14 cellular contexts compared by ENCODE assay signal in genomic region chr3:170220871-170221270, GRCh38. TPM values are rescaled to one million over a fixed set of nuclear protein-coding genes. Genes with fewer than 3 reads are reported as not detected.
DNase-seq lines count a peak whose midpoint lies in the region; ATAC-seq, FAIRE-seq and TF ChIP-seq lines count a peak whose summit lies in the region.
"Had no signal": no experiment of that assay in that cellular context is flagged by ENCODE, and none has a peak within 500 bp of the region (broad histone marks: within the 10 kb centered on the region; RNA-seq: fewer than 3 reads in every experiment).

No MANE protein-coding gene starts in this region.

- H3K4me3 ChIP-seq in trophoblast cell (ENCODE audit: low read depth, low read length) (no peak overlapping the region), stomach (no peak overlapping the region), small intestine (ENCODE audit: low read depth in 1 of 2, low read length in 2 of 2) (no peak overlapping the region)

- peaks cover 6% of the 10 kb centered on the region for H3K79me1 ChIP-seq in trophoblast cell (ENCODE audit: low read length)

- H3K4me2 ChIP-seq in trophoblast cell (ENCODE audit: low read length): no peak overlapping the region

- no peak for FAIRE-seq in small intestine (lab: Jason Lieb, UNC)
- FAIRE-seq: GM18507 had no signal

- H3K27me3 Mint-ChIP-seq in activated T-cell treated with anti-CD3 and anti-CD28 coated beads, Interleukin-2, amount 50 U/mL, for 4 hours (ENCODE audit: low read depth): no peaks in the 10 kb centered on the region

- ATAC-seq in activated T-cell treated with anti-CD3 and anti-CD28 coated beads, Interleukin-2, amount 50 U/mL, for 4 hours: no peak

- no peak overlapping the region for H2BK12ac ChIP-seq in trophoblast cell (ENCODE audit: low read length)

- H4K12ac ChIP-seq in trophoblast cell (ENCODE audit: low read depth, low read length): no peak overlapping the region

- H3K9me3 ChIP-seq in trophoblast cell (ENCODE audit: insufficient read depth, low read depth, low read length) (no peaks in the 10 kb centered on the region), stomach (no peaks in the 10 kb centered on the region), small intestine (ENCODE audit: control insufficient read depth, low read depth) (no peaks in the 10 kb centered on the region)
- H3K9me3 ChIP-seq: esophagus squamous epithelium had no signal

- no peak overlapping the region for H3K23ac ChIP-seq in trophoblast cell (ENCODE audit: low read length)

- H2BK5ac ChIP-seq in trophoblast cell (ENCODE audit: low read depth, low read length, poor library complexity): no peak overlapping the region

- H3K27me3 ChIP-seq in trophoblast cell (ENCODE audit: insufficient read depth, low read length): no peaks in the 10 kb centered on the region
- no peaks in the 10 kb centered on the region for H3K27me3 ChIP-seq in stomach
- H3K27me3 ChIP-seq in small intestine (ENCODE audit: control insufficient read depth in 2 of 2, insufficient read depth in 2 of 2, low read length in 2 of 2): no peaks in the 10 kb centered on the region
- H3K27me3 ChIP-seq: esophagus squamous epithelium had no signal

- no peak overlapping the region for H2AK5ac ChIP-seq in trophoblast cell (ENCODE audit: low read length)

- H3K4ac ChIP-seq in trophoblast cell (ENCODE audit: low read depth, low read length): no peak overlapping the region

- no peak overlapping the region for H4K91ac ChIP-seq in trophoblast cell (ENCODE audit: low read depth, low read length)

- no peak overlapping the region for H2AFZ ChIP-seq in trophoblast cell (ENCODE audit: insufficient read depth, low read length, poor library complexity)

- H3K14ac ChIP-seq in trophoblast cell (ENCODE audit: low read length): no peak overlapping the region

- peaks cover 6% of the 10 kb centered on the region for H3K79me2 ChIP-seq in trophoblast cell (ENCODE audit: control insufficient read depth, insufficient read depth, low read length, poor library complexity)

- no peak overlapping the region for H3K9ac ChIP-seq in trophoblast cell (ENCODE audit: low read length)

- intact Hi-C loops in stomach (cut with DNase I; ENCODE audit: low total_unique reads): no loop called here

- TF ChIP-seq EP300 in stomach (IDR thresholded peaks at IDR 0.05): no peak

- H3K36me3 Mint-ChIP-seq in activated T-cell treated with anti-CD3 and anti-CD28 coated beads, Interleukin-2, amount 50 U/mL, for 4 hours (ENCODE audit: insufficient read depth): no peaks in the 10 kb centered on the region

- no peak for DNase-seq in activated T-cell treated with anti-CD3 and anti-CD28 coated beads, Interleukin-2, amount 50 U/mL, for 4 hours
- DNase-seq in activated T-cell treated with anti-CD3 and anti-CD28 coated beads, Interleukin-2, amount 50 U/mL, for 48 hours: no peak
- DNase-seq in M059J (ENCODE audit: low read depth) (peak; percentile 88), caudate nucleus (lab: John Stamatoyannopoulos, UW) (peak in 32 of 61 donors; percentile 2 to 86 (median 17)), trophoblast cell (peak; percentile 61 to 72), NCI-H82 (lab: John Stamatoyannopoulos, UW) (no peak), stomach (no peak), small intestine (no peak)
- DNase-seq: activated gamma-delta T cell; esophagus squamous epithelium; NCI-H1417 treated with DMSO at 0.1 percent for 48 hours; Right ventricle myocardium superior; stimulated activated CD4-positive, alpha-beta T cell treated with anti-CD3 and anti-CD28 coated beads, Interleukin-2, amount 100 ng/mL, for 24 hours had no signal

- no peaks in the 10 kb centered on the region for H3K36me3 ChIP-seq in trophoblast cell (ENCODE audit: control insufficient read depth in 1 of 2, insufficient read depth in 2 of 2, low read length in 2 of 2)
- no peaks in the 10 kb centered on the region for H3K36me3 ChIP-seq in stomach
- no peaks in the 10 kb centered on the region for H3K36me3 ChIP-seq in small intestine (ENCODE audit: control insufficient read depth in 2 of 2, insufficient read depth in 2 of 2, low read length in 2 of 2)
- H3K36me3 ChIP-seq: esophagus squamous epithelium had no signal

- no peak overlapping the region for H2BK120ac ChIP-seq in trophoblast cell (ENCODE audit: insufficient read depth, low read length, poor library complexity)

- H4K8ac ChIP-seq in trophoblast cell (ENCODE audit: low read depth, low read length): no peak overlapping the region

- H3K4me1 Mint-ChIP-seq in activated T-cell treated with anti-CD3 and anti-CD28 coated beads, Interleukin-2, amount 50 U/mL, for 4 hours (ENCODE audit: low read depth): peaks cover 27% of the 10 kb centered on the region

- H3K18ac ChIP-seq in trophoblast cell (ENCODE audit: low read length): no peak overlapping the region

- WGBS in trophoblast cell (ENCODE audit: extremely low coverage, insufficient coverage, insufficient read length): no CpG with 5 or more reads among the region's 4 CpGs
- 82 to 92% (median 89%) methylated on average over 4 of the region's 4 CpGs for WGBS in stomach, 5 donors
- 87 to 94% (median 88%) methylated on average over 4 of the region's 4 CpGs for WGBS in small intestine, 3 donors

- TF ChIP-seq POLR2A in stomach (IDR thresholded peaks at IDR 0.05): no peak

- no peak for TF ChIP-seq CTCF in stomach (IDR thresholded peaks at IDR 0.05)

- H3K4me3 Mint-ChIP-seq in activated T-cell treated with anti-CD3 and anti-CD28 coated beads, Interleukin-2, amount 50 U/mL, for 4 hours: peak overlapping the region; percentile 57

- no peaks in the 10 kb centered on the region for H3K4me1 ChIP-seq in trophoblast cell (ENCODE audit: control insufficient read depth in 1 of 2, insufficient read depth in 2 of 2, low read length in 2 of 2)
- H3K4me1 ChIP-seq in stomach: peaks cover 4 to 38% (median 20%) of the 10 kb centered on the region in 4 donors
- no peaks in the 10 kb centered on the region for H3K4me1 ChIP-seq in small intestine (ENCODE audit: control insufficient read depth in 2 of 2, insufficient read depth in 1 of 2, low read depth in 1 of 2, low read length in 1 of 2)

- no peak overlapping the region for H3K27ac ChIP-seq in caudate nucleus (ENCODE audit: low read depth, low read length)
- no peak overlapping the region for H3K27ac ChIP-seq in trophoblast cell (ENCODE audit: low read depth, low read length)
- H3K27ac ChIP-seq in stomach: no peak overlapping the region
- no peak overlapping the region for H3K27ac ChIP-seq in small intestine (ENCODE audit: low read depth in 1 of 2, low read length in 1 of 2)

- no peaks in the 10 kb centered on the region for H3K9me3 Mint-ChIP-seq in activated T-cell treated with anti-CD3 and anti-CD28 coated beads, Interleukin-2, amount 50 U/mL, for 4 hours

RNA-seq across cellular contexts. Expression of gene PRKCI, which starts 1.4 kb away (rescaled TPM):
- total RNA-seq in activated T-cell treated with anti-CD3 and anti-CD28 coated beads, Interleukin-2, amount 50 U/mL, for 4 hours: 10 to 100 TPM; 15.8 to 18.4 (median 17.3) TPM
- total RNA-seq in M059J (2014; rRNA removed; shearing (Covaris generic)): 50.1 and 63.1 TPM in 2 replicates
- polyA plus RNA-seq in trophoblast cell (2013): 23.7 and 24.6 TPM in 2 replicates
- 100 to 1,000 TPM in 1 of 5 donors, 10 to 100 TPM in 4; 17.9 to 141 (median 39.7) TPM for total RNA-seq in stomach
- polyA plus RNA-seq in stomach: 10 to 100 TPM; 15.5 to 51.2 (median 17.6) TPM
- polyA plus RNA-seq in small intestine: 10 to 100 TPM; 13.2 to 15.6 (median 13.9) TPM

RNA-seq across cellular contexts. Expression of gene PHC3, which starts 39.3 kb away (rescaled TPM):
- 10 to 100 TPM; 48.5 to 48.7 (median 48.5) TPM for total RNA-seq in activated T-cell treated with anti-CD3 and anti-CD28 coated beads, Interleukin-2, amount 50 U/mL, for 4 hours
- 32.2 and 32.9 TPM in 2 replicates for total RNA-seq in M059J (2014; rRNA removed; shearing (Covaris generic))
- 36.3 and 38.5 TPM in 2 replicates for polyA plus RNA-seq in trophoblast cell (2013)
- total RNA-seq in stomach: 100 to 1,000 TPM in 4 of 5 donors, 10 to 100 TPM in 1; 78.4 to 253 (median 111) TPM
- polyA plus RNA-seq in stomach: 1 to 10 TPM; 4.7 to 7.2 (median 4.7) TPM
- polyA plus RNA-seq in small intestine: 1 to 10 TPM; 2.5 to 5.5 (median 3.0) TPM

Comparison
In these comparisons a context has a peak if more than half of its experiments do, and no peak if none do; other contexts are left out.
1. DNase-seq: peak in M059J (single experiment), caudate nucleus (32 of 61) and trophoblast cell (2 of 2); none in activated T-cell treated with anti-CD3 and anti-CD28 coated beads, Interleukin-2, amount 50 U/mL, for 4 hours (single experiment), activated T-cell treated with anti-CD3 and anti-CD28 coated beads, Interleukin-2, amount 50 U/mL, for 48 hours (0 of 2), NCI-H82 (single experiment), stomach (single experiment) and small intestine (single experiment).